ENCODE assay signal across 11 cellular contexts in genomic region chr15:89775815-89776214, GRCh38. TPM values are rescaled to one million over a fixed set of nuclear protein-coding genes. Genes with fewer than 3 reads are reported as not detected.
DNase-seq lines count a peak whose midpoint lies in the region; ATAC-seq, FAIRE-seq and TF ChIP-seq lines count a peak whose summit lies in the region.
"Had no signal": no experiment of that assay in that cellular context is flagged by ENCODE, and none has a peak within 500 bp of the region (broad histone marks: within the 10 kb centered on the region; RNA-seq: fewer than 3 reads in every experiment).

No MANE protein-coding gene starts in this region.

- peaks cover 61% of the 10 kb centered on the region for H3K27me3 Mint-ChIP-seq in endodermal cell (ENCODE audit: insufficient read depth)
- H3K27me3 Mint-ChIP-seq in stimulated activated memory B cell treated with anti-CD40 and anti-IgM and Interleukin-4, amounts not matched to agents 10 μg/mL and 1 μg/mL and 100 μg/mL, for 72 hours = peaks cover 21% of the 10 kb centered on the region

- H3K4me3 Mint-ChIP-seq in endodermal cell = no peak overlapping the region
- no peak overlapping the region for H3K4me3 Mint-ChIP-seq in stimulated activated memory B cell treated with anti-CD40 and anti-IgM and Interleukin-4, amounts not matched to agents 10 μg/mL and 1 μg/mL and 100 μg/mL, for 72 hours

- H3K27me3 ChIP-seq in endodermal cell (ENCODE audit: control insufficient read depth, insufficient read depth, low read length, poor library complexity, severe bottlenecking) (peaks cover 31% of the 10 kb centered on the region), neutrophil (peaks cover 24% of the 10 kb centered on the region), HAP-1 (ENCODE audit: low read depth) (no peaks in the 10 kb centered on the region)

- ATAC-seq in A549 (no peak), HG03432 (IDR thresholded peaks at IDR 0.05; ENCODE audit: unreplicated experiment) (peak; percentile 11), HG03280 (IDR thresholded peaks at IDR 0.05; ENCODE audit: unreplicated experiment) (no peak)
- ATAC-seq in stimulated activated memory B cell treated with anti-CD40 and anti-IgM and Interleukin-4, amounts not matched to agents 10 μg/mL and 1 μg/mL and 100 μg/mL, for 72 hours = no peak

- H3K9ac ChIP-seq in endodermal cell (ENCODE audit: extremely low read depth, low read length, poor library complexity, severe bottlenecking) = no peak overlapping the region

- FAIRE-seq in A549 (lab: Jason Lieb, UNC) = no peak
- FAIRE-seq: small intestine had no signal

- DNase-seq in A549 (ENCODE audit: low read depth in 1 of 2, low spot score in 1 of 2) (no peak), endodermal cell (peak; percentile 48), HAP-1 (ENCODE audit: low spot score in 2 of 2) (no peak), HPDE6-E6E7 (ENCODE audit: extremely low spot score) (no peak)

- H3K36me3 ChIP-seq in endodermal cell (ENCODE audit: control insufficient read depth, insufficient read depth, low read length) (no peaks in the 10 kb centered on the region), neutrophil (no peaks in the 10 kb centered on the region), HAP-1 (replicated peaks) (no peaks in the 10 kb centered on the region)

- peaks cover 19% of the 10 kb centered on the region for H3K4me1 ChIP-seq in A549
- H3K4me1 ChIP-seq in endodermal cell (ENCODE audit: control insufficient read depth, insufficient read depth, low read length) = no peaks in the 10 kb centered on the region
- peaks cover 17 to 23% of the 10 kb centered on the region in 2 experiments for H3K4me1 ChIP-seq in neutrophil (ENCODE audit: control insufficient read depth in 1 of 2, insufficient read depth in 1 of 2, low read depth in 1 of 2, low read length in 1 of 2)
- peaks cover 3% of the 10 kb centered on the region for H3K4me1 ChIP-seq in HAP-1

- no peak for TF ChIP-seq EP300 in A549 (IDR thresholded peaks at IDR 0.05)

- H3K9me3 ChIP-seq in A549 = no peaks in the 10 kb centered on the region
- no peaks in the 10 kb centered on the region for H3K9me3 ChIP-seq in endodermal cell (ENCODE audit: control insufficient read depth, low read length)
- H3K9me3 ChIP-seq in neutrophil = no peaks in the 10 kb centered on the region
- H3K9me3 ChIP-seq in HAP-1 = no peaks in the 10 kb centered on the region

- CTCF ChIA-PET in A549 (lab: Yijun Ruan, JAX) = interaction anchor here (0.6 to 12.4 kb wide), 6 partner anchors 19 to 98 kb away, joined by 3 to 222 read pairs (median 4); partner anchors contain the start of gene MESP1

- no peak for TF ChIP-seq RAD21 in A549 (conservative IDR thresholded peaks at IDR 0.05 in 1 of 2, IDR thresholded peaks at IDR 0.05 in 1 of 2)

- H3K4me2 ChIP-seq in A549 = peak overlapping the region; percentile 84

- no peaks in the 10 kb centered on the region for H3K9me3 Mint-ChIP-seq in endodermal cell
- H3K9me3 Mint-ChIP-seq in stimulated activated memory B cell treated with anti-CD40 and anti-IgM and Interleukin-4, amounts not matched to agents 10 μg/mL and 1 μg/mL and 100 μg/mL, for 72 hours = no peaks in the 10 kb centered on the region
- H3K9me3 Mint-ChIP-seq: activated naive CD8-positive, alpha-beta T cell treated with anti-CD3 and anti-CD28 coated beads, Interleukin-2, amount 10 ng/mL, durations not matched to agents 7 days and 5 days; CD8-positive, alpha-beta memory T cell had no signal

- H3K4me3 ChIP-seq in A549 (peak overlapping the region; percentile 38; the same call in 2 of the 3 replicates), endodermal cell (ENCODE audit: low read length) (no peak overlapping the region), neutrophil (ENCODE audit: low read depth in 1 of 2, low read length in 1 of 2) (peak overlapping the region; percentile 40 to 74), HAP-1 (no peak overlapping the region)

- no peak overlapping the region for H3K27ac Mint-ChIP-seq in endodermal cell
- no peak overlapping the region for H3K27ac Mint-ChIP-seq in stimulated activated memory B cell treated with anti-CD40 and anti-IgM and Interleukin-4, amounts not matched to agents 10 μg/mL and 1 μg/mL and 100 μg/mL, for 72 hours
- H3K27ac Mint-ChIP-seq: activated naive CD8-positive, alpha-beta T cell treated with anti-CD3 and anti-CD28 coated beads, Interleukin-2, amount 10 ng/mL, durations not matched to agents 7 days and 5 days; CD8-positive, alpha-beta memory T cell had no signal

- H3K4me1 Mint-ChIP-seq in endodermal cell = no peaks in the 10 kb centered on the region
- peaks cover 9% of the 10 kb centered on the region for H3K4me1 Mint-ChIP-seq in stimulated activated memory B cell treated with anti-CD40 and anti-IgM and Interleukin-4, amounts not matched to agents 10 μg/mL and 1 μg/mL and 100 μg/mL, for 72 hours

- WGBS in A549 (ENCODE audit: missing lambda C conversion rate) = 93% methylated on average over 11 of the region's 14 CpGs
- 85 to 88% methylated on average over 7 to 14 of the region's 14 CpGs for WGBS in endodermal cell (ENCODE audit: insufficient coverage in 1 of 2, insufficient read length in 1 of 2), 2 experiments

- TF ChIP-seq CTCF in A549 (IDR thresholded peaks at IDR 0.05) = no peak
- no peak for TF ChIP-seq CTCF in endodermal cell (conservative IDR thresholded peaks at IDR 0.05)
- no peak for TF ChIP-seq CTCF in neutrophil (IDR thresholded peaks at IDR 0.05)

- no peak for TF ChIP-seq POLR2A in A549 (IDR thresholded peaks at IDR 0.05; ENCODE audit: low read length)

- in situ Hi-C loops in HAP-1 (cut with MboI; ENCODE audit: low sequenced_read_pairs) = no loop called here

- POLR2A ChIA-PET in A549 (lab: Yijun Ruan, JAX) = interaction anchor here (1.1 kb wide), 1 partner anchor 99 kb away, joined by 3 read pairs; no protein-coding TSS in a partner anchor

- peak overlapping the region; percentile 71 to 89; a peak in 5 of 6 replicates for H3K27ac ChIP-seq in A549
- H3K27ac ChIP-seq in endodermal cell (ENCODE audit: low read depth, low read length) = no peak overlapping the region
- H3K27ac ChIP-seq in neutrophil = no peak overlapping the region

- no peaks in the 10 kb centered on the region for H3K36me3 Mint-ChIP-seq in endodermal cell (ENCODE audit: low read depth)
- H3K36me3 Mint-ChIP-seq in stimulated activated memory B cell treated with anti-CD40 and anti-IgM and Interleukin-4, amounts not matched to agents 10 μg/mL and 1 μg/mL and 100 μg/mL, for 72 hours = no peaks in the 10 kb centered on the region
- H3K36me3 Mint-ChIP-seq: activated naive CD8-positive, alpha-beta T cell treated with anti-CD3 and anti-CD28 coated beads, Interleukin-2, amount 10 ng/mL, durations not matched to agents 7 days and 5 days; CD8-positive, alpha-beta memory T cell had no signal

TF ChIP-seq in A549, 52 proteins besides CTCF, POLR2A, EP300 and RAD21 (continues in another document):
- TF ChIP-seq HMGXB4 (CRISPR knock-in tag; IDR thresholded peaks at IDR 0.05; ENCODE audit: borderline replicate concordance) (no peak), RFX5 (IDR thresholded peaks at IDR 0.05) (no peak), CHD2 (IDR thresholded peaks at IDR 0.05; ENCODE audit: low read length, partially characterized antibody) (no peak)
- TF ChIP-seq, protein P1, sequence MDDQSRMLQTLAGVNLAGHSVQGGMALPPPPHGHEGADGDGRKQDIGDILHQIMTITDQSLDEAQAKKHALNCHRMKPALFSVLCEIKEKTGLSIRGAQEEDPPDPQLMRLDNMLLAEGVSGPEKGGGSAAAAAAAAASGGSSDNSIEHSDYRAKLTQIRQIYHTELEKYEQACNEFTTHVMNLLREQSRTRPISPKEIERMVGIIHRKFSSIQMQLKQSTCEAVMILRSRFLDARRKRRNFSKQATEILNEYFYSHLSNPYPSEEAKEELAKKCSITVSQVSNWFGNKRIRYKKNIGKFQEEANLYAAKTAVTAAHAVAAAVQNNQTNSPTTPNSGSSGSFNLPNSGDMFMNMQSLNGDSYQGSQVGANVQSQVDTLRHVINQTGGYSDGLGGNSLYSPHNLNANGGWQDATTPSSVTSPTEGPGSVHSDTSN (IDR thresholded peaks at IDR 0.05) = no peak

RNA-seq across cellular contexts. Expression of gene MESP2, which starts 0.3 kb away (rescaled TPM):
- polyA plus RNA-seq in A549 (2011; rRNA removed) (0.22 and 0.24 TPM in 2 replicates), A549 (2017; fragmentation: RNase III; extraction: RNeasy Plus Mini Kit Qiagen cat#74134 plus additional on column Dnase treatment) (0.50 to 0.57 TPM (median 0.53 TPM) in 3 replicates)
- polyA plus RNA-seq in A549 (2012; cell fraction: cytosol; rRNA removed) = 0.18 and 0.29 TPM in 2 replicates
- polyA plus RNA-seq in A549 (2012; cell fraction: nucleus; rRNA removed) = 0.16 and 0.54 TPM in 2 replicates
- polyA minus RNA-seq in A549 (2011; rRNA and poly(A)+ RNA removed) = not detected in 2 replicates
- 1 to 10 TPM in 1 of 2 donors, under 1 TPM in 1; 0.22 to 1.3 TPM for total RNA-seq in endodermal cell
- 0.68 TPM for polyA plus RNA-seq in endodermal cell (2013, experiment 1 of 2)
- polyA plus RNA-seq in endodermal cell (2013, experiment 2 of 2) = 0.54 TPM
- total RNA-seq: activated naive CD8-positive, alpha-beta T cell treated with anti-CD3 and anti-CD28 coated beads, Interleukin-2, amount 10 ng/mL, durations not matched to agents 7 days and 5 days; CD8-positive, alpha-beta memory T cell had no signal
- polyA plus RNA-seq: CD8-positive, alpha-beta memory T cell had no signal

RNA-seq across cellular contexts. Expression of gene MESP1, which starts 24.8 kb away (rescaled TPM):
- polyA plus RNA-seq in A549 (2011; rRNA removed) (1.2 and 1.7 TPM in 2 replicates), A549 (2017; fragmentation: RNase III; extraction: RNeasy Plus Mini Kit Qiagen cat#74134 plus additional on column Dnase treatment) (2.3 to 2.8 TPM (median 2.7 TPM) in 3 replicates)
- 4.9 and 5.6 TPM in 2 replicates for polyA plus RNA-seq in A549 (2012; cell fraction: cytosol; rRNA removed)
- 3.3 and 4.5 TPM in 2 replicates for polyA plus RNA-seq in A549 (2012; cell fraction: nucleus; rRNA removed)
- polyA minus RNA-seq in A549 (2011; rRNA and poly(A)+ RNA removed) = 0.29 and 0.88 TPM in 2 replicates
- total RNA-seq in endodermal cell = under 1 TPM in 1 of 2 donors, not detected in 1; 0.22 TPM
- 0.71 TPM for polyA plus RNA-seq in endodermal cell (2013, experiment 1 of 2)
- 1.6 TPM for polyA plus RNA-seq in endodermal cell (2013, experiment 2 of 2)

RNA-seq across cellular contexts. Expression of gene ANPEP, which starts 38.8 kb away (rescaled TPM):
- polyA plus RNA-seq in A549 (2011; rRNA removed) (3.8 and 5.3 TPM in 2 replicates), A549 (2017; fragmentation: RNase III; extraction: RNeasy Plus Mini Kit Qiagen cat#74134 plus additional on column Dnase treatment) (9.3 to 12.5 TPM (median 9.9 TPM) in 3 replicates)
- 1.9 and 2.5 TPM in 2 replicates for polyA plus RNA-seq in A549 (2012; cell fraction: cytosol; rRNA removed)
- 9.2 and 12.7 TPM in 2 replicates for polyA plus RNA-seq in A549 (2012; cell fraction: nucleus; rRNA removed)
- 5.9 and 6.5 TPM in 2 replicates for polyA minus RNA-seq in A549 (2011; rRNA and poly(A)+ RNA removed)
- total RNA-seq in endodermal cell = 1 to 10 TPM in 1 of 2 donors, under 1 TPM in 1; 0.95 to 3.3 TPM
- polyA plus RNA-seq in endodermal cell (2013, experiment 1 of 2) = 2.0 TPM
- 2.2 TPM for polyA plus RNA-seq in endodermal cell (2013, experiment 2 of 2)
- polyA plus RNA-seq: CD8-positive, alpha-beta memory T cell had no signal

Comparison
In these comparisons a context has a peak if more than half of its experiments do, and no peak if none do; other contexts are left out.
1. H3K27ac ChIP-seq: peak in A549 (2 of 2); none in endodermal cell (single experiment) and neutrophil (single experiment).
2. H3K4me3 ChIP-seq: peak in A549 (single experiment) and neutrophil (2 of 2); none in endodermal cell (single experiment) and HAP-1 (single experiment).